Comparison of ENCODE assay signal across 9 cellular contexts in genomic region chr7:36303202-36304098, GRCh38.
DNase-seq lines count a peak whose midpoint lies in the region; TF ChIP-seq lines count a peak whose summit lies in the region.
"Had no signal": no experiment of that assay in that cellular context is flagged by ENCODE, and none has a peak within 500 bp of the region (broad histone marks: within the 10 kb centered on the region; RNA-seq: fewer than 3 reads in every experiment).

No MANE protein-coding gene starts in this region.

- no peaks in the 10 kb centered on the region for H3K27me3 ChIP-seq in prostate gland (replicated peaks; ENCODE audit: insufficient read depth)
- no peaks in the 10 kb centered on the region for H3K27me3 ChIP-seq in spleen (replicated peaks in 1 of 7)
- H3K27me3 ChIP-seq: BLaER1 had no signal

- peak; percentile 54 for DNase-seq in activated effector memory CD4-positive, alpha-beta T cell treated with anti-CD3 and anti-CD28 coated beads, Interleukin-2, amount 50 U/mL, for 16 hours
- no peak for DNase-seq in activated effector memory CD4-positive, alpha-beta T cell treated with Interleukin-2 at 50 U/mL for 16 hours
- DNase-seq in SK-N-MC (ENCODE audit: low read depth, low spot score) (no peak), globus pallidus (ENCODE audit: low spot score) (peak; percentile 86), prostate gland (ENCODE audit: low spot score) (peak; percentile 90), spleen (no peak), T-helper 2 cell (no peak), NK-92 (lab: John Stamatoyannopoulos, UW; ENCODE audit: unreplicated experiment) (no peak)

- H3K36me3 ChIP-seq in SK-N-MC (ENCODE audit: insufficient read depth, low read length): no peaks in the 10 kb centered on the region
- no peaks in the 10 kb centered on the region for H3K36me3 ChIP-seq in prostate gland
- peaks cover 0 to 26% (median 4%) of the 10 kb centered on the region in 6 donors for H3K36me3 ChIP-seq in spleen

- no peak for TF ChIP-seq CTCF in prostate gland (IDR thresholded peaks at IDR 0.05)
- no peak for TF ChIP-seq CTCF in spleen (IDR thresholded peaks at IDR 0.05 in 8 of 11, conservative IDR thresholded peaks at IDR 0.05 in 3 of 11)

- H3K4me1 ChIP-seq in prostate gland (replicated peaks) (peaks cover 8% of the 10 kb centered on the region), spleen (peaks cover 4 to 43% (median 21%) of the 10 kb centered on the region in 6 donors)

- TF ChIP-seq POLR2A in prostate gland (IDR thresholded peaks at IDR 0.05): no peak
- no peak for TF ChIP-seq POLR2A in spleen (IDR thresholded peaks at IDR 0.05)

- H3K4me3 ChIP-seq in SK-N-MC (peak overlapping the region; percentile 1; the same call in 1 of the 2 replicates), prostate gland (no peak overlapping the region), spleen (no peak overlapping the region)
- H3K4me3 ChIP-seq: BLaER1 had no signal

- intact Hi-C loops in prostate gland (cut with DNase I) (no loop called here), spleen (cut with DNase I; ENCODE audit: low total_unique reads) (no loop called here)

- no peak overlapping the region; the same call in 1 of the 2 replicates for H3K27ac ChIP-seq in SK-N-MC
- peak overlapping the region; percentile 31 to 51 for H3K27ac ChIP-seq in prostate gland
- H3K27ac ChIP-seq in spleen: peak overlapping the region in 2 of 8 donors; percentile 18 to 38
- H3K27ac ChIP-seq: BLaER1 had no signal

- no peak overlapping the region for H3K9ac ChIP-seq in SK-N-MC (ENCODE audit: insufficient read length)
- H3K9ac ChIP-seq: BLaER1 had no signal

- 22% methylated on average over 8 of the region's 8 CpGs for WGBS in prostate gland
- WGBS in spleen, 5 donors: 36 to 67% (median 55%) methylated on average over 6 to 8 of the region's 8 CpGs

- no peaks in the 10 kb centered on the region for H3K9me3 ChIP-seq in SK-N-MC (ENCODE audit: low read depth, low read length)
- no peaks in the 10 kb centered on the region for H3K9me3 ChIP-seq in prostate gland
- H3K9me3 ChIP-seq in spleen: no peaks in the 10 kb centered on the region
- H3K9me3 ChIP-seq: BLaER1 had no signal

Comparison
In these comparisons a context has a peak if more than half of its experiments do, and no peak if none do; other contexts are left out.
1. DNase-seq: peak in activated effector memory CD4-positive, alpha-beta T cell treated with anti-CD3 and anti-CD28 coated beads, Interleukin-2, amount 50 U/mL, for 16 hours (single experiment), globus pallidus (single experiment) and prostate gland (single experiment); none in activated effector memory CD4-positive, alpha-beta T cell treated with Interleukin-2 at 50 U/mL for 16 hours (single experiment), SK-N-MC (single experiment), spleen (single experiment), T-helper 2 cell (0 of 5) and NK-92 (single experiment).